2 cellular contexts compared by ENCODE assay signal in the genomic region with DNA sequence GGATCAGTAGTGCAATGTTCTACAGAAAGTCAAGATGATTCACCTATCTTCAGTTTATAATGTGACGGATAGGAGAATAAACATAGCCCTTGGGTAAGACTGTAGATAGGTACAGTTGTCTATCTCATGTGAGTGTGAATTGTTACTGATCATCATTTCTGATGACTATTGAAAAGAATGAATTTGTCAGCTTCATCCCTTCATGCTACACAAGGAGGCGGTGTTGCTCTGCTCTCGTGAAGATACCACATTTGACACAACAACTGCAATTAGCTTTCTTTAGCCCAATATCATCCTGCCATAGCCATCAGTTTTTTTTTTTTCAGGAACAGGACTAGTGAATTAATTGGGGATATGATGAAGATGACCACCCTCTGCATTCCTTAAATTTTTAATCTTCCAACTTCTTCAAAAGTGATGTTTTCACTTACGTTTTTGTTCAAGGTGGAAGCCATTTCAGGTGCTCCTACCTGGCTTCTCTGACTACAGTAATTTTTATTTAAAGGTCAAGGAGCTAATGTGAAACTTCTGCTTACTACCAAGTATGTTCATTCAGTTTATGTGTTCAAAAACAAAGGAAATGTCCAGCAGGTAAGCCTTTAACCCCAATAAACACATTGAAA.
TF ChIP-seq lines count a peak whose summit lies in the region.

No MANE protein-coding gene starts in this region.

TF ChIP-seq in IMR-90, 13 proteins besides CTCF, POLR2A, EP300 and RAD21:
- peak; percentile 94 for TF ChIP-seq SMC3 (IDR thresholded peaks at IDR 0.05; ENCODE audit: low read depth, low read length)
- peak; percentile 67 for TF ChIP-seq MAFK (IDR thresholded peaks at IDR 0.05; ENCODE audit: low read depth, low read length)
- no peak; the same call in 1 of the 2 replicates for TF ChIP-seq CHD1 (IDR thresholded peaks at IDR 0.05; ENCODE audit: low read depth, low read length)

TF ChIP-seq in K562, 482 proteins besides CTCF, POLR2A, EP300 and RAD21:
- 0 out of 2 replicates have a peak, but pooled peaks have one; percentile 10 for TF ChIP-seq ZNF316 (IDR thresholded peaks at IDR 0.05)
- peak; percentile 51 for TF ChIP-seq SMC3 (conservative IDR thresholded peaks at IDR 0.05; ENCODE audit: insufficient read depth, low read depth, low read length)
- TF ChIP-seq ZC3H8 (IDR thresholded peaks at IDR 0.05) = no peak
- no peak for TF ChIP-seq SETDB1 (IDR thresholded peaks at IDR 0.05; ENCODE audit: low read length)
- 0 out of 2 replicates have a peak, but pooled peaks have one; percentile 11 for TF ChIP-seq C11orf30 (IDR thresholded peaks at IDR 0.05; ENCODE audit: low read depth)
TF ChIP-seq in K562: peak in this region for 3.
